ENCODE assay signal across 1 cellular context in genomic region chr1:119279441-119280415, GRCh38.
TF ChIP-seq lines count a peak whose summit lies in the region.

No MANE protein-coding gene starts in this region.

TF ChIP-seq in IMR-90, 13 proteins besides CTCF, POLR2A, EP300 and RAD21 (continued from another document):
- TF ChIP-seq, protein P1, sequence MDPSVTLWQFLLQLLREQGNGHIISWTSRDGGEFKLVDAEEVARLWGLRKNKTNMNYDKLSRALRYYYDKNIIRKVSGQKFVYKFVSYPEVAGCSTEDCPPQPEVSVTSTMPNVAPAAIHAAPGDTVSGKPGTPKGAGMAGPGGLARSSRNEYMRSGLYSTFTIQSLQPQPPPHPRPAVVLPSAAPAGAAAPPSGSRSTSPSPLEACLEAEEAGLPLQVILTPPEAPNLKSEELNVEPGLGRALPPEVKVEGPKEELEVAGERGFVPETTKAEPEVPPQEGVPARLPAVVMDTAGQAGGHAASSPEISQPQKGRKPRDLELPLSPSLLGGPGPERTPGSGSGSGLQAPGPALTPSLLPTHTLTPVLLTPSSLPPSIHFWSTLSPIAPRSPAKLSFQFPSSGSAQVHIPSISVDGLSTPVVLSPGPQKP (IDR thresholded peaks at IDR 0.05; ENCODE audit: borderline replicate concordance, low read depth, low read length) = no peak
- no peak for TF ChIP-seq RCOR1 (IDR thresholded peaks at IDR 0.05; ENCODE audit: insufficient replicate concordance, low read length)
- peak; percentile 18; the same call in 1 of the 2 replicates for TF ChIP-seq BHLHE40 (IDR thresholded peaks at IDR 0.05; ENCODE audit: low read depth, low read length)
- no peak for TF ChIP-seq USF2 (IDR thresholded peaks at IDR 0.05; ENCODE audit: low read depth, low read length)
- peak; percentile 86 for TF ChIP-seq FOS (IDR thresholded peaks at IDR 0.05; ENCODE audit: low read depth, low read length)
- TF ChIP-seq MXI1 (IDR thresholded peaks at IDR 0.05; ENCODE audit: borderline replicate concordance, low read depth, low read length) = no peak
